ENCODE assay signal across 9 cellular contexts in genomic region chr5:108148715-108149139, GRCh38.
DNase-seq lines count a peak whose midpoint lies in the region; ATAC-seq, FAIRE-seq and TF ChIP-seq lines count a peak whose summit lies in the region.
"Had no signal": no experiment of that assay in that cellular context is flagged by ENCODE, and none has a peak within 500 bp of the region (broad histone marks: within the 10 kb centered on the region; RNA-seq: fewer than 3 reads in every experiment).

No MANE protein-coding gene starts in this region.

- H2AFZ ChIP-seq in hepatocyte = no peak overlapping the region

- no peaks in the 10 kb centered on the region for H3K4me1 ChIP-seq in hepatocyte (ENCODE audit: insufficient read depth)

- peaks cover 10% of the 10 kb centered on the region for H3K4me1 Mint-ChIP-seq in activated CD4-positive, alpha-beta T cell treated with anti-CD3 and anti-CD28 coated beads, Interleukin-2, amount 10 ng/mL, durations not matched to agents 7 days and 5 days

- peaks cover 3% of the 10 kb centered on the region for H3K36me3 Mint-ChIP-seq in activated CD4-positive, alpha-beta T cell treated with anti-CD3 and anti-CD28 coated beads, Interleukin-2, amount 10 ng/mL, durations not matched to agents 7 days and 5 days (ENCODE audit: low read depth)

- no peak for TF ChIP-seq POLR2A in GM12891 (IDR thresholded peaks at IDR 0.05; ENCODE audit: low read depth, low read length)

- CTCF ChIA-PET in activated CD4-positive, alpha-beta T cell treated with anti-CD3 and anti-CD28 coated beads, Interleukin-2, amount 10 ng/mL, durations not matched to agents 7 days and 5 days (lab: Charles Lee) = no interaction called here

- no peak overlapping the region for H3K4me3 ChIP-seq in hepatocyte

- H3K27me3 ChIP-seq in hepatocyte = no peaks in the 10 kb centered on the region

- H3K4me2 ChIP-seq in hepatocyte = no peak overlapping the region

- DNase-seq in GM12891 (ENCODE audit: insufficient read length, low spot score) = no peak
- peak; percentile 48 for DNase-seq in SK-MEL-5 (ENCODE audit: low read depth, low spot score)
- peak; percentile 27 for DNase-seq in hepatocyte (ENCODE audit: low spot score)
- DNase-seq in NCI-H226 = no peak
- no peak for DNase-seq in KG1 (lab: John Stamatoyannopoulos, UW)
- DNase-seq in activated CD4-positive, alpha-beta T cell treated with anti-CD3 and anti-CD28 coated beads, Interleukin-2, amount 10 ng/mL, durations not matched to agents 7 days and 5 days = no peak

- H4K20me1 ChIP-seq in hepatocyte (ENCODE audit: insufficient read depth, poor library complexity, severe bottlenecking) = no peaks in the 10 kb centered on the region

- in situ Hi-C loops in SK-MEL-5 (cut with HindIII; ENCODE audit: low pct_unique_long_range_greater_than_20kb, low sequenced_read_pairs) = no loop called here

- no peak overlapping the region for H3K27ac ChIP-seq in hepatocyte

- H3K36me3 ChIP-seq in hepatocyte (replicated peaks; ENCODE audit: insufficient read depth, low read depth) = no peaks in the 10 kb centered on the region

- no peaks in the 10 kb centered on the region for H3K9me2 ChIP-seq in hepatocyte (replicated peaks; ENCODE audit: insufficient read depth)

- no peaks in the 10 kb centered on the region for H3K9me3 Mint-ChIP-seq in activated CD4-positive, alpha-beta T cell treated with anti-CD3 and anti-CD28 coated beads, Interleukin-2, amount 10 ng/mL, durations not matched to agents 7 days and 5 days
- H3K9me3 Mint-ChIP-seq: stimulated activated naive CD8-positive, alpha-beta T cell treated with anti-CD3 and anti-CD28 coated beads, Interleukin-15, Interleukin-2, amounts not matched to agents 100 ng/mL and 50 ng/mL, for 24 hours had no signal

- POLR2A ChIA-PET in activated CD4-positive, alpha-beta T cell treated with anti-CD3 and anti-CD28 coated beads, Interleukin-2, amount 10 ng/mL, durations not matched to agents 7 days and 5 days (lab: Charles Lee) = no interaction called here

- H3K27me3 Mint-ChIP-seq in activated CD4-positive, alpha-beta T cell treated with anti-CD3 and anti-CD28 coated beads, Interleukin-2, amount 10 ng/mL, durations not matched to agents 7 days and 5 days = no peaks in the 10 kb centered on the region
- H3K27me3 Mint-ChIP-seq: stimulated activated naive CD8-positive, alpha-beta T cell treated with anti-CD3 and anti-CD28 coated beads, Interleukin-15, Interleukin-2, amounts not matched to agents 100 ng/mL and 50 ng/mL, for 24 hours had no signal

- ATAC-seq in HG03060 (IDR thresholded peaks at IDR 0.05; ENCODE audit: low read depth, unreplicated experiment) = peak; percentile 47

- FAIRE-seq in A204.1 (lab: Jason Lieb, UNC) (peak; percentile 29), GM12891 (lab: Jason Lieb, UNC) (peak; percentile 26)

- H3K27ac Mint-ChIP-seq in activated CD4-positive, alpha-beta T cell treated with anti-CD3 and anti-CD28 coated beads, Interleukin-2, amount 10 ng/mL, durations not matched to agents 7 days and 5 days = no peak overlapping the region
- H3K27ac Mint-ChIP-seq: stimulated activated naive CD8-positive, alpha-beta T cell treated with anti-CD3 and anti-CD28 coated beads, Interleukin-15, Interleukin-2, amounts not matched to agents 100 ng/mL and 50 ng/mL, for 24 hours had no signal

- no peaks in the 10 kb centered on the region for H3K79me2 ChIP-seq in hepatocyte

- no peak overlapping the region for H3K4me3 Mint-ChIP-seq in activated CD4-positive, alpha-beta T cell treated with anti-CD3 and anti-CD28 coated beads, Interleukin-2, amount 10 ng/mL, durations not matched to agents 7 days and 5 days
- H3K4me3 Mint-ChIP-seq: stimulated activated naive CD8-positive, alpha-beta T cell treated with anti-CD3 and anti-CD28 coated beads, Interleukin-15, Interleukin-2, amounts not matched to agents 100 ng/mL and 50 ng/mL, for 24 hours had no signal

- TF ChIP-seq CTCF in hepatocyte (IDR thresholded peaks at IDR 0.05; ENCODE audit: poor library complexity) = peak; percentile 56

- H3K9me3 ChIP-seq in hepatocyte (ENCODE audit: low read depth) = no peaks in the 10 kb centered on the region

TF ChIP-seq in GM12891, 5 proteins besides CTCF, POLR2A, EP300 and RAD21:
- no peak for TF ChIP-seq POU2F2 (IDR thresholded peaks at IDR 0.05; ENCODE audit: low read depth, low read length)
- no peak for TF ChIP-seq TAF1 (IDR thresholded peaks at IDR 0.05; ENCODE audit: low read depth, low read length)
- TF ChIP-seq SPI1 (IDR thresholded peaks at IDR 0.05; ENCODE audit: low read depth, low read length) = no peak
- no peak for TF ChIP-seq PAX5 (IDR thresholded peaks at IDR 0.05; ENCODE audit: insufficient read depth, low read length, severe bottlenecking)
- no peak for TF ChIP-seq POLR2AphosphoS5 (IDR thresholded peaks at IDR 0.05; ENCODE audit: low read depth, low read length)

Comparison
In these comparisons a context has a peak if more than half of its experiments do, and no peak if none do; other contexts are left out.
1. DNase-seq: peak in SK-MEL-5 (single experiment) and hepatocyte (single experiment); none in GM12891 (single experiment), NCI-H226 (single experiment), KG1 (single experiment) and activated CD4-positive, alpha-beta T cell treated with anti-CD3 and anti-CD28 coated beads, Interleukin-2, amount 10 ng/mL, durations not matched to agents 7 days and 5 days (single experiment).